ENCODE assay signal across 1 cellular context in the genomic region with DNA sequence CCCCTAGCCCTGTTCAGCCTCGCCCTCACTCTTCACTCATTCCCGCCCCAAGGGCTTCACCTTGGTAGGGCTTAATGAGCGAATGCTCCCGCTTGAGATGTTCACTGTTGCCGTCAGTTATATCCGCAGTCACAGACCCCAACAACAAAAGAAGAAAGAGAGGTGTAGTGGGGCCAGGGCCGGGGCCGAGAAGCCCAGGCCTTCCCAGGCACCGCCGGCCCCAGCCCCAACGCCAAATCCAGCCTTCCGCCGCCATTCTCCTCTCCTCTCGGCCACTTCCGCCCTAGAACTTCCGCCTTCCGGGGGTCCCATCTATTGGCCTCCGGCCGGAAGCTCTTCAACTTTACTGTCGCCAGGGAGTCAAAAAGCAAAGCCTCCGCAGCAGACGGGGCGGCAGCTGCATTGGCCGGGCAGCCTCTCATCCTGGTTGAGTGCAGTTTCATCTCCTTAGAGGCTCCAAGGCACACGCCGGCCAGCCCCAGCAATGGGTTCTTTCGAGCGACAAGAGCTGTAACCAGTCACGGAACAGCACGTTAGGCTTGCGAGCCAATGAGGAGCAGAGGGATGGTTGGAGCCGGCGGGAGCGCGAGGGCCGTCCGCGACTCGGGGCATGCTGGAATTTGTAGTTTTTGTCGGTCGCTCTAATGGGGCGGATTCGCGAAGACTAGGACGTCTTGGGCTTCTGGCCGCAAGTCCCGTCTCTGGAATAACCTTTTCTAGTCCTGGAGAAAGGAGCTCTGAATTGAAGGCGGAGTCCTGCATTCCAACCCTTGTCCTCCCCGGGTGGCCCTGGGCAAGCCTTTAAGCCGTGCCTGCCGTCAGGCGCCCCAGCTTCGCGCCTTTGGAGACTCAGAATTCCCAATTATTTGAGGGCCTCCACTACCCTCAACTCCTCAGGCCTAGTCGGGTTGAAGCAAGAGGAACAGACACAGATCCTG.
TF ChIP-seq lines count a peak whose summit lies in the region.

Gene LMAN2 (minus strand): TSS at position 277 of the 938 bp plus-strand sequence. CDS start 21 bp downstream, at position 256.

TF ChIP-seq in HEK293, 187 proteins besides CTCF, POLR2A, EP300 and RAD21 (continued from another document and continues in another):
- TF ChIP-seq ZBTB6 (tag by site-specific recombination; IDR thresholded peaks at IDR 0.05) (peak; percentile 30; the same call in 1 of the 2 replicates), ZNF24 (tag by site-specific recombination; IDR thresholded peaks at IDR 0.05) (peak; percentile 78; the same call in 1 of the 2 replicates), SCRT1 (tag by site-specific recombination; IDR thresholded peaks at IDR 0.05; ENCODE audit: borderline replicate concordance) (no peak), ZBTB20 (tag by site-specific recombination; IDR thresholded peaks at IDR 0.05) (peak; percentile 82; the same call in 1 of the 2 replicates), ZNF837 (tag by site-specific recombination; IDR thresholded peaks at IDR 0.05) (no peak), GFI1B (tag by site-specific recombination; IDR thresholded peaks at IDR 0.05) (no peak), ZEB2 (tag by site-specific recombination; IDR thresholded peaks at IDR 0.05) (peak; percentile 88), ZIC2 (tag by site-specific recombination; IDR thresholded peaks at IDR 0.05) (no peak), ZSCAN5A (tag by site-specific recombination; IDR thresholded peaks at IDR 0.05) (0 out of 2 replicates have a peak, but pooled peaks have one; percentile 38), ZSCAN23 (tag by site-specific recombination; IDR thresholded peaks at IDR 0.05) (0 out of 2 replicates have a peak, but pooled peaks have one; percentile 28), GLIS2 (tag by site-specific recombination; IDR thresholded peaks at IDR 0.05) (no peak), ZBTB17 (tag by site-specific recombination; IDR thresholded peaks at IDR 0.05) (peak; percentile 95), TRIM28 (IDR thresholded peaks at IDR 0.05; ENCODE audit: borderline replicate concordance, low read length) (peak; percentile 62), PBX3 (CRISPR knock-in tag; IDR thresholded peaks at IDR 0.05) (peak; percentile 81), ZBTB48 (tag by site-specific recombination; IDR thresholded peaks at IDR 0.05) (peak; percentile 48), ZNF561 (tag by site-specific recombination; IDR thresholded peaks at IDR 0.05; ENCODE audit: borderline replicate concordance) (peak; percentile 92; the same call in 1 of the 2 replicates), ZNF670 (tag by site-specific recombination; IDR thresholded peaks at IDR 0.05; ENCODE audit: low read depth) (no peak), ZNF704 (tag by site-specific recombination; IDR thresholded peaks at IDR 0.05) (no peak), ZNF341 (tag by site-specific recombination; IDR thresholded peaks at IDR 0.05; ENCODE audit: low read depth) (peak; percentile 100), ZSCAN30 (tag by site-specific recombination; IDR thresholded peaks at IDR 0.05) (peak; percentile 91), ZNF544 (tag by site-specific recombination; IDR thresholded peaks at IDR 0.05) (no peak), KLF8 (tag by site-specific recombination; IDR thresholded peaks at IDR 0.05) (peak; percentile 94), ZNF23 (tag by site-specific recombination; IDR thresholded peaks at IDR 0.05; ENCODE audit: borderline replicate concordance) (no peak), KLF10 (tag by site-specific recombination; IDR thresholded peaks at IDR 0.05) (peak; percentile 65), ZBTB21 (tag by site-specific recombination; IDR thresholded peaks at IDR 0.05) (no peak), ZNF571 (tag by site-specific recombination; IDR thresholded peaks at IDR 0.05) (no peak), KLF16 (tag by site-specific recombination; IDR thresholded peaks at IDR 0.05) (peak; percentile 78), KLF7 (tag by site-specific recombination; IDR thresholded peaks at IDR 0.05; ENCODE audit: borderline replicate concordance) (peak; percentile 86), ZBTB49 (tag by site-specific recombination; IDR thresholded peaks at IDR 0.05; ENCODE audit: low read depth) (no peak), SP3 (tag by site-specific recombination; IDR thresholded peaks at IDR 0.05) (peak; percentile 92), ZNF391 (tag by site-specific recombination; IDR thresholded peaks at IDR 0.05; ENCODE audit: borderline replicate concordance, low read depth) (peak; percentile 87; the same call in 1 of the 2 replicates), ZNF658 (tag by site-specific recombination; IDR thresholded peaks at IDR 0.05) (no peak), ZFP3 (tag by site-specific recombination; IDR thresholded peaks at IDR 0.05; ENCODE audit: low read depth) (no peak), ZNF2 (tag by site-specific recombination; IDR thresholded peaks at IDR 0.05) (peak; percentile 98), ZNF501 (tag by site-specific recombination; IDR thresholded peaks at IDR 0.05) (peak; percentile 96), ZFP69B (tag by site-specific recombination; IDR thresholded peaks at IDR 0.05) (peak; percentile 66), ZNF221 (tag by site-specific recombination; IDR thresholded peaks at IDR 0.05; ENCODE audit: borderline replicate concordance) (no peak), ZNF324 (tag by site-specific recombination; IDR thresholded peaks at IDR 0.05) (peak; percentile 70; the same call in 1 of the 2 replicates), ZNF146 (tag by site-specific recombination; IDR thresholded peaks at IDR 0.05) (0 out of 2 replicates have a peak, but pooled peaks have one; percentile 18), KLF1 (tag by site-specific recombination; IDR thresholded peaks at IDR 0.05) (no peak; the same call in 1 of the 2 replicates)
- TF ChIP-seq, protein P1, sequence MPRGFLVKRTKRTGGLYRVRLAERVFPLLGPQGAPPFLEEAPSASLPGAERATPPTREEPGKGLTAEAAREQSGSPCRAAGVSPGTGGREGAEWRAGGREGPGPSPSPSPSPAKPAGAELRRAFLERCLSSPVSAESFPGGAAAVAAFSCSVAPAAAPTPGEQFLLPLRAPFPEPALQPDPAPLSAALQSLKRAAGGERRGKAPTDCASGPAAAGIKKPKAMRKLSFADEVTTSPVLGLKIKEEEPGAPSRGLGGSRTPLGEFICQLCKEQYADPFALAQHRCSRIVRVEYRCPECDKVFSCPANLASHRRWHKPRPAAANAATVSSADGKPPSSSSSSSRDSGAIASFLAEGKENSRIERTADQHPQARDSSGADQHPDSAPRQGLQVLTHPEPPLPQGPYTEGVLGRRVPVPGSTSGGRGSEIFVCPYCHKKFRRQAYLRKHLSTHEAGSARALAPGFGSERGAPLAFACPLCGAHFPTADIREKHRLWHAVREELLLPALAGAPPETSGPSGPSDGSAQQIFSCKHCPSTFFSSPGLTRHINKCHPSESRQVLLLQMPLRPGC (tag by site-specific recombination; IDR thresholded peaks at IDR 0.05) = peak; percentile 75; the same call in 1 of the 2 replicates
- TF ChIP-seq, protein P2, sequence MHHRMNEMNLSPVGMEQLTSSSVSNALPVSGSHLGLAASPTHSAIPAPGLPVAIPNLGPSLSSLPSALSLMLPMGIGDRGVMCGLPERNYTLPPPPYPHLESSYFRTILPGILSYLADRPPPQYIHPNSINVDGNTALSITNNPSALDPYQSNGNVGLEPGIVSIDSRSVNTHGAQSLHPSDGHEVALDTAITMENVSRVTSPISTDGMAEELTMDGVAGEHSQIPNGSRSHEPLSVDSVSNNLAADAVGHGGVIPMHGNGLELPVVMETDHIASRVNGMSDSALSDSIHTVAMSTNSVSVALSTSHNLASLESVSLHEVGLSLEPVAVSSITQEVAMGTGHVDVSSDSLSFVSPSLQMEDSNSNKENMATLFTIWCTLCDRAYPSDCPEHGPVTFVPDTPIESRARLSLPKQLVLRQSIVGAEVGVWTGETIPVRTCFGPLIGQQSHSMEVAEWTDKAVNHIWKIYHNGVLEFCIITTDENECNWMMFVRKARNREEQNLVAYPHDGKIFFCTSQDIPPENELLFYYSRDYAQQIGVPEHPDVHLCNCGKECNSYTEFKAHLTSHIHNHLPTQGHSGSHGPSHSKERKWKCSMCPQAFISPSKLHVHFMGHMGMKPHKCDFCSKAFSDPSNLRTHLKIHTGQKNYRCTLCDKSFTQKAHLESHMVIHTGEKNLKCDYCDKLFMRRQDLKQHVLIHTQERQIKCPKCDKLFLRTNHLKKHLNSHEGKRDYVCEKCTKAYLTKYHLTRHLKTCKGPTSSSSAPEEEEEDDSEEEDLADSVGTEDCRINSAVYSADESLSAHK (tag by site-specific recombination; IDR thresholded peaks at IDR 0.05) = peak; percentile 34; the same call in 1 of the 2 replicates
- TF ChIP-seq, protein P3, sequence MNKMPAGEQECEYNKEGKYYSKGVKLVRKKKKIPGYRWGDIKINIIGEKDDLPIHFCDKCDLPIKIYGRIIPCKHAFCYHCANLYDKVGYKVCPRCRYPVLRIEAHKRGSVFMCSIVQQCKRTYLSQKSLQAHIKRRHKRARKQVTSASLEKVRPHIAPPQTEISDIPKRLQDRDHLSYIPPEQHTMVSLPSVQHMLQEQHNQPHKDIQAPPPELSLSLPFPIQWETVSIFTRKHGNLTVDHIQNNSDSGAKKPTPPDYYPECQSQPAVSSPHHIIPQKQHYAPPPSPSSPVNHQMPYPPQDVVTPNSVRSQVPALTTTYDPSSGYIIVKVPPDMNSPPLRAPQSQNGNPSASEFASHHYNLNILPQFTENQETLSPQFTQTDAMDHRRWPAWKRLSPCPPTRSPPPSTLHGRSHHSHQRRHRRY (tag by site-specific recombination; IDR thresholded peaks at IDR 0.05) = no peak
